Comparison of ENCODE assay signal across 1 cellular context in the genomic region with DNA sequence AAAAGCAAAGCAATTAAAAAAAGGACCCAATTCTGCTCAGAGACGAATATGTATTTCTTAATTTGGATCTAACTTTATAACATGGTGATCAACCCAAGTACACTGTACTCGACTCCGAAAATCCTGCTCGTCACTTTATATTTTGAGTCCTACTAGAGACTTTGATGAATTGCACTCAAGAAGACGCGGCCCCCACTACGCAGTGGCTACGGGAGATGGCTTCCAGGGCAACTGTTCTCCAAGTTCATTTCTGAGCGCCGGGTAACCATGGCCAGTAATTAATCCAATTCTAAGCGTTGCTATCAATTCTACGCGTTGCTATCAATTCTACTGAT.
TF ChIP-seq lines count a peak whose summit lies in the region.

No MANE protein-coding gene starts in this region.

TF ChIP-seq in WTC11, 78 proteins besides CTCF, POLR2A, EP300 and RAD21 (continued from another document):
- TF ChIP-seq ARID4B (CRISPR knock-in tag; IDR thresholded peaks at IDR 0.05; ENCODE audit: borderline replicate concordance) (no peak), IRF1 (CRISPR knock-in tag; IDR thresholded peaks at IDR 0.05) (no peak), USF1 (CRISPR knock-in tag; IDR thresholded peaks at IDR 0.05) (no peak)
- TF ChIP-seq, protein P1, sequence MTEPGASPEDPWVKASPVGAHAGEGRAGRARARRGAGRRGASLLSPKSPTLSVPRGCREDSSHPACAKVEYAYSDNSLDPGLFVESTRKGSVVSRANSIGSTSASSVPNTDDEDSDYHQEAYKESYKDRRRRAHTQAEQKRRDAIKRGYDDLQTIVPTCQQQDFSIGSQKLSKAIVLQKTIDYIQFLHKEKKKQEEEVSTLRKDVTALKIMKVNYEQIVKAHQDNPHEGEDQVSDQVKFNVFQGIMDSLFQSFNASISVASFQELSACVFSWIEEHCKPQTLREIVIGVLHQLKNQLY (CRISPR knock-in tag; IDR thresholded peaks at IDR 0.05): no peak
